Comparison of ENCODE assay signal across 1 cellular context in genomic region chr12:132445884-132446471, GRCh38.
TF ChIP-seq lines count a peak whose summit lies in the region.

No MANE protein-coding gene starts in this region.

TF ChIP-seq in GM23338, 12 proteins besides CTCF, POLR2A, EP300 and RAD21:
- TF ChIP-seq ZNF462 (CRISPR knock-in tag; IDR thresholded peaks at IDR 0.05) (no peak), EZH2phosphoT487 (IDR thresholded peaks at IDR 0.05; ENCODE audit: unreplicated experiment) (no peak), CREB1 (CRISPR knock-in tag; IDR thresholded peaks at IDR 0.05; ENCODE audit: low read depth) (peak; percentile 100), JUNB (IDR thresholded peaks at IDR 0.05; ENCODE audit: unreplicated experiment) (no peak)
